In genomic region chr15:57909388-57909787, GRCh38 we compare ENCODE assay signal across 23 cellular contexts.
"Had no signal": no experiment of that assay in that cellular context is flagged by ENCODE, and none has a peak within 500 bp of the region (broad histone marks: within the 10 kb centered on the region; RNA-seq: fewer than 3 reads in every experiment).

No MANE protein-coding gene starts in this region.

- H3K4me1 ChIP-seq: colonic mucosa, esophagus squamous epithelium, gastrocnemius medialis, left lung, lower lobe of right lung had no signal

- H3K4me3 ChIP-seq: colonic mucosa, dorsolateral prefrontal cortex, esophagus squamous epithelium, gastrocnemius medialis, heart right ventricle, left lung, lower lobe of right lung had no signal

- H3K27me3 ChIP-seq: colonic mucosa, gastrocnemius medialis had no signal

- FAIRE-seq: islet of Langerhans, keratinocyte had no signal

- H3K9me3 ChIP-seq: colonic mucosa, esophagus squamous epithelium, gastrocnemius medialis, left lung, lower lobe of right lung had no signal

- H3K27ac ChIP-seq: colonic mucosa, dorsolateral prefrontal cortex, epithelial cell of prostate, esophagus squamous epithelium, gastrocnemius medialis, heart right ventricle, left lung, lower lobe of right lung had no signal

- DNase-seq: colonic mucosa; cortex of kidney; dorsolateral prefrontal cortex; effector CD4-positive, alpha-beta T cell; effector memory CD4-positive, alpha-beta T cell; erythroblast; esophagus squamous epithelium; foreskin fibroblast; foreskin melanocyte; gastrocnemius medialis; glutamatergic neuron; head of caudate nucleus; heart right ventricle; hippocampal formation; left cardiac atrium; left lung; left ventricle myocardium superior; lower lobe of right lung; mesenchymal stem cell; naive thymus-derived CD4-positive, alpha-beta T cell had no signal

- H3K36me3 ChIP-seq: colonic mucosa, esophagus squamous epithelium, gastrocnemius medialis, heart right ventricle, left lung, lower lobe of right lung had no signal
